In the genomic region with DNA sequence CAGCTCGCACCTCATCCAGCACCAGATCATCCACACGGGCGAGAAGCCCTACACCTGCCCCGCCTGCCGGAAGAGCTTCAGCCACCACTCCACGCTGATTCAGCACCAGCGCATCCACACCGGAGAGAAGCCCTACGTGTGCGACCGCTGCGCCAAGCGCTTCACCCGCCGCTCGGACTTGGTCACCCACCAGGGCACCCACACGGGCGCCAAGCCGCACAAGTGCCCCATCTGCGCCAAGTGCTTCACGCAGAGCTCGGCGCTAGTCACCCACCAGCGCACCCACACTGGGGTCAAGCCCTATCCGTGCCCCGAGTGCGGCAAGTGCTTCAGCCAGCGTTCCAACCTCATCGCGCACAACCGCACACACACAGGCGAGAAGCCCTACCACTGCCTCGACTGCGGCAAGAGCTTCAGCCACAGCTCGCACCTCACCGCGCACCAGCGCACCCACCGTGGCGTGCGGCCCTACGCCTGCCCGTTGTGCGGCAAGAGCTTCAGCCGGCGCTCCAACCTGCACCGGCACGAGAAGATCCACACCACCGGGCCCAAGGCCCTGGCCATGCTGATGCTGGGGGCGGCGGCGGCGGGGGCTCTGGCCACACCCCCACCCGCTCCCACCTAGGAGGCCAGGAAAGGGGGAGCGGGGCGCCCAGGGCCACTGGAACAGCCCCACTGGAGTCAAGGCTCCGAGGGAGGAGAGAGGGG, we compare ENCODE assay signal across 15 cellular contexts. TPM values are rescaled to one million over a fixed set of nuclear protein-coding genes. Genes with fewer than 3 reads are reported as not detected.
DNase-seq lines count a peak whose midpoint lies in the region; ATAC-seq and TF ChIP-seq lines count a peak whose summit lies in the region.
"Had no signal": no experiment of that assay in that cellular context is flagged by ENCODE, and none has a peak within 500 bp of the region (broad histone marks: within the 10 kb centered on the region; RNA-seq: fewer than 3 reads in every experiment).

No MANE protein-coding gene starts in this region.

- 94% methylated on average over 57 of the region's 57 CpGs for WGBS in right cardiac atrium

- no peak overlapping the region for H3K4me3 Mint-ChIP-seq in activated CD4-positive, alpha-beta T cell treated with anti-CD3 and anti-CD28 coated beads, Interleukin-2, amount 10 ng/mL, durations not matched to agents 7 days and 5 days

- H3K27ac ChIP-seq in right cardiac atrium (ENCODE audit: low read length) = no peak overlapping the region
- H3K27ac ChIP-seq: 22Rv1; BLaER1 treated with 17β-estradiol and CSF1 and Interleukin-3, amounts not matched to agents 10 nM and 100 nM had no signal

- H3K27me3 Mint-ChIP-seq in activated CD4-positive, alpha-beta T cell treated with anti-CD3 and anti-CD28 coated beads, Interleukin-2, amount 10 ng/mL, durations not matched to agents 7 days and 5 days = no peaks in the 10 kb centered on the region
- H3K27me3 Mint-ChIP-seq: CD4-positive, CD25-positive, alpha-beta regulatory T cell had no signal

- H3K9me3 Mint-ChIP-seq in activated CD4-positive, alpha-beta T cell treated with anti-CD3 and anti-CD28 coated beads, Interleukin-2, amount 10 ng/mL, durations not matched to agents 7 days and 5 days = no peaks in the 10 kb centered on the region
- H3K9me3 Mint-ChIP-seq: CD4-positive, CD25-positive, alpha-beta regulatory T cell had no signal

- CTCF ChIA-PET in activated CD4-positive, alpha-beta T cell treated with anti-CD3 and anti-CD28 coated beads, Interleukin-2, amount 10 ng/mL, durations not matched to agents 7 days and 5 days (lab: Charles Lee) = interaction anchor here (0.8 to 2.3 kb wide), 5 partner anchors 8 to 31 kb away, joined by 3 to 18 read pairs (median 4); a partner anchor contains a TSS

- TF ChIP-seq CTCF in BE2C (IDR thresholded peaks at IDR 0.05; ENCODE audit: low read depth, low read length) = no peak

- no peak for ATAC-seq in right cardiac atrium
- ATAC-seq in Right ventricle myocardium superior (ENCODE audit: poor library complexity) = no peak
- ATAC-seq: HCT116 had no signal

- H3K9me3 ChIP-seq in right cardiac atrium (ENCODE audit: control insufficient read depth, low read length) = no peaks in the 10 kb centered on the region
- no peaks in the 10 kb centered on the region for H3K9me3 ChIP-seq in BE2C
- H3K9me3 ChIP-seq: BLaER1 treated with 17β-estradiol and CSF1 and Interleukin-3, amounts not matched to agents 10 nM and 100 nM had no signal

- H3K27me3 ChIP-seq in right cardiac atrium (ENCODE audit: control insufficient read depth, insufficient read depth) (no peaks in the 10 kb centered on the region), BE2C (no peaks in the 10 kb centered on the region)

- peaks cover 17% of the 10 kb centered on the region for H3K4me1 Mint-ChIP-seq in activated CD4-positive, alpha-beta T cell treated with anti-CD3 and anti-CD28 coated beads, Interleukin-2, amount 10 ng/mL, durations not matched to agents 7 days and 5 days

- POLR2A ChIA-PET in activated CD4-positive, alpha-beta T cell treated with anti-CD3 and anti-CD28 coated beads, Interleukin-2, amount 10 ng/mL, durations not matched to agents 7 days and 5 days (lab: Charles Lee) = interaction anchor here (0.6 kb wide), 1 partner anchor 10 kb away, joined by 3 read pairs; no protein-coding TSS in a partner anchor

- no peak overlapping the region for H3K4me3 ChIP-seq in right cardiac atrium (ENCODE audit: low read length)
- H3K4me3 ChIP-seq in BE2C (ENCODE audit: low read depth, low read length) = no peak overlapping the region
- H3K4me3 ChIP-seq: BLaER1 treated with 17β-estradiol and CSF1 and Interleukin-3, amounts not matched to agents 10 nM and 100 nM had no signal

- DNase-seq in right cardiac atrium (peak in 2 of 3 donors; percentile 52 to 62), Right ventricle myocardium superior (no peak), iPS-NIHi11 (ENCODE audit: low spot score) (peak; percentile 2), BE2C (no peak)
- no peak for DNase-seq in activated CD4-positive, alpha-beta T cell treated with anti-CD3 and anti-CD28 coated beads, Interleukin-2, amount 10 ng/mL, durations not matched to agents 7 days and 5 days
- DNase-seq in activated T-cell treated with anti-CD3 and anti-CD28 coated beads, Interleukin-2, amount 50 U/mL, for 1 hour = no peak
- DNase-seq: AML-193; Calu3; CD4-positive, CD25-positive, alpha-beta regulatory T cell; DMS79; KBM-7 had no signal

- intact Hi-C loops in right cardiac atrium (cut with DNase I) (loop anchor here in 1 of 4 donors (10.0 kb wide), 1 partner anchor 55 kb away; a partner anchor contains a TSS), Right ventricle myocardium superior (cut with DNase I) (no loop called here)

- H3K27ac Mint-ChIP-seq in activated CD4-positive, alpha-beta T cell treated with anti-CD3 and anti-CD28 coated beads, Interleukin-2, amount 10 ng/mL, durations not matched to agents 7 days and 5 days = no peak overlapping the region

- H3K36me3 ChIP-seq in BE2C = peaks cover 21% of the 10 kb centered on the region
- H3K36me3 ChIP-seq: BLaER1 treated with 17β-estradiol and CSF1 and Interleukin-3, amounts not matched to agents 10 nM and 100 nM had no signal

- H3K4me1 ChIP-seq in right cardiac atrium (ENCODE audit: control insufficient read depth, insufficient read depth, low read length) = peaks cover 7% of the 10 kb centered on the region
- H3K4me1 ChIP-seq in BE2C = no peaks in the 10 kb centered on the region

- peaks cover 4% of the 10 kb centered on the region for H3K36me3 Mint-ChIP-seq in activated CD4-positive, alpha-beta T cell treated with anti-CD3 and anti-CD28 coated beads, Interleukin-2, amount 10 ng/mL, durations not matched to agents 7 days and 5 days (ENCODE audit: low read depth)
- H3K36me3 Mint-ChIP-seq: CD4-positive, CD25-positive, alpha-beta regulatory T cell had no signal

RNA-seq across cellular contexts. Expression of a gene that starts 7.5 kb away (rescaled TPM):
- total RNA-seq in right cardiac atrium = 10 to 100 TPM in 1 of 4 donors, 1 to 10 TPM in 3; 6.4 to 10.1 (median 9.2) TPM
- polyA plus RNA-seq in right cardiac atrium = 10.9 TPM
- 6.9 TPM for total RNA-seq in Right ventricle myocardium superior
- total RNA-seq in activated CD4-positive, alpha-beta T cell treated with anti-CD3 and anti-CD28 coated beads, Interleukin-2, amount 10 ng/mL, durations not matched to agents 7 days and 5 days = not detected
- 44.6 TPM for polyA plus RNA-seq in BE2C (2012; ENCODE audit: insufficient read depth, insufficient read length, low read depth)
- total RNA-seq: CD4-positive, CD25-positive, alpha-beta regulatory T cell had no signal
- polyA plus RNA-seq: CD4-positive, CD25-positive, alpha-beta regulatory T cell had no signal

RNA-seq across cellular contexts. Expression of a gene that starts 15.0 kb away (rescaled TPM):
- total RNA-seq in right cardiac atrium (1 to 10 TPM; 6.2 to 8.7 (median 7.6) TPM), Right ventricle myocardium superior (6.1 TPM)
- 7.2 TPM for polyA plus RNA-seq in right cardiac atrium
- 10 to 100 TPM in 1 of 2 experiments, 1 to 10 TPM in 1; 9.9 to 11.1 TPM for total RNA-seq in activated CD4-positive, alpha-beta T cell treated with anti-CD3 and anti-CD28 coated beads, Interleukin-2, amount 10 ng/mL, durations not matched to agents 7 days and 5 days
- 30.1 TPM for polyA plus RNA-seq in BE2C (2012; ENCODE audit: insufficient read depth, insufficient read length, low read depth)

RNA-seq across cellular contexts. Expression of a gene that starts 20.8 kb away (rescaled TPM):
- total RNA-seq in right cardiac atrium (not detected), Right ventricle myocardium superior (not detected)
- polyA plus RNA-seq in right cardiac atrium = not detected
- under 1 TPM; 0.29 to 0.35 TPM for total RNA-seq in activated CD4-positive, alpha-beta T cell treated with anti-CD3 and anti-CD28 coated beads, Interleukin-2, amount 10 ng/mL, durations not matched to agents 7 days and 5 days
- not detected for polyA plus RNA-seq in BE2C (2012; ENCODE audit: insufficient read depth, insufficient read length, low read depth)
- total RNA-seq: Calu3, H4 had no signal
- polyA plus RNA-seq: CD4-positive, CD25-positive, alpha-beta regulatory T cell had no signal

RNA-seq across cellular contexts. Expression of a gene that starts 54.4 kb away (rescaled TPM):
- 10 to 100 TPM; 27.5 to 55.0 (median 37.8) TPM for total RNA-seq in right cardiac atrium
- 62.8 TPM for polyA plus RNA-seq in right cardiac atrium
- 42.6 TPM for total RNA-seq in Right ventricle myocardium superior
- total RNA-seq in activated CD4-positive, alpha-beta T cell treated with anti-CD3 and anti-CD28 coated beads, Interleukin-2, amount 10 ng/mL, durations not matched to agents 7 days and 5 days = 1,000 to 10,000 TPM; 2,973 to 3,212 TPM
- 0.94 TPM for polyA plus RNA-seq in BE2C (2012; ENCODE audit: insufficient read depth, insufficient read length, low read depth)

Comparison
In these comparisons a context has a peak if more than half of its experiments do, and no peak if none do; other contexts are left out.
1. DNase-seq: peak in right cardiac atrium (2 of 3) and iPS-NIHi11 (single experiment); none in Right ventricle myocardium superior (single experiment), activated CD4-positive, alpha-beta T cell treated with anti-CD3 and anti-CD28 coated beads, Interleukin-2, amount 10 ng/mL, durations not matched to agents 7 days and 5 days (single experiment), BE2C (single experiment) and activated T-cell treated with anti-CD3 and anti-CD28 coated beads, Interleukin-2, amount 50 U/mL, for 1 hour (single experiment).